In genomic region chr4:2136736-2137135, GRCh38 we compare ENCODE assay signal across 26 cellular contexts.
"Had no signal": no experiment of that assay in that cellular context is flagged by ENCODE, and none has a peak within 500 bp of the region (broad histone marks: within the 10 kb centered on the region; RNA-seq: fewer than 3 reads in every experiment).

No MANE protein-coding gene starts in this region.

- H3K4me3 ChIP-seq: cardiac muscle cell, gastroesophageal sphincter, ovary, psoas muscle, smooth muscle cell, suprapubic skin, tibial artery, upper lobe of right lung had no signal

- ATAC-seq: activated CD8-positive, alpha-beta memory T cell treated with anti-CD3 and anti-CD28 coated beads, Interleukin-2, amount 10 ng/mL, durations not matched to agents 7 days and 5 days; activated CD8-positive, alpha-beta T cell treated with anti-CD3 and anti-CD28 coated beads, Interleukin-2, amount 10 ng/mL, durations not matched to agents 7 days and 5 days; gastroesophageal sphincter; naive thymus-derived CD4-positive, alpha-beta T cell; psoas muscle; stimulated activated naive B cell treated with anti-CD40 and anti-IgM and Interleukin-4, amounts not matched to agents 10 μg/mL and 1 μg/mL and 100 μg/mL, for 72 hours; T-helper 17 cell; upper lobe of right lung; WTC11 had no signal

- FAIRE-seq: endothelial cell of umbilical vein, keratinocyte had no signal

- H3K27ac ChIP-seq: cardiac muscle cell, gastroesophageal sphincter, ovary, psoas muscle, suprapubic skin, tibial artery, upper lobe of right lung had no signal

- H3K4me2 ChIP-seq: smooth muscle cell had no signal

- H3K4me1 ChIP-seq: gastroesophageal sphincter, suprapubic skin, tibial artery, upper lobe of right lung had no signal

- H3K9me3 ChIP-seq: ovary, psoas muscle had no signal

- H3K36me3 ChIP-seq: cardiac muscle cell, gastroesophageal sphincter, ovary, suprapubic skin, tibial artery, upper lobe of right lung had no signal

- H3K27me3 ChIP-seq: cardiac muscle cell, gastroesophageal sphincter, ovary, suprapubic skin, tibial artery, upper lobe of right lung had no signal

- DNase-seq: activated CD4-positive, alpha-beta T cell treated with anti-CD3 and anti-CD28 coated beads for 1 hour; activated CD4-positive, alpha-beta T cell treated with anti-CD3 and anti-CD28 coated beads, Interleukin-2, amount 50 U/mL, for 1 hour; activated CD8-positive, alpha-beta memory T cell treated with anti-CD3 and anti-CD28 coated beads, Interleukin-2, amount 10 ng/mL, durations not matched to agents 7 days and 5 days; activated CD8-positive, alpha-beta T cell treated with anti-CD3 and anti-CD28 coated beads, Interleukin-2, amount 10 ng/mL, durations not matched to agents 7 days and 5 days; activated naive CD4-positive, alpha-beta T cell treated with Interleukin-2 at 50 U/mL for 16 hours; activated T-cell treated with anti-CD3 and anti-CD28 coated beads, Interleukin-2, amount 50 U/mL, for 48 hours; anterior cingulate cortex; cortex of kidney; hippocampal formation; naive thymus-derived CD4-positive, alpha-beta T cell; ovary; psoas muscle; stimulated activated CD4-positive, alpha-beta T cell treated with anti-CD3 and anti-CD28 coated beads, Interleukin-15, amount 100 ng/mL, for 24 hours; stimulated activated CD4-positive, alpha-beta T cell treated with anti-CD3 and anti-CD28 coated beads, Interleukin-2, amount 100 ng/mL, for 24 hours; stimulated activated naive B cell treated with anti-CD40 and anti-IgM and Interleukin-4, amounts not matched to agents 10 μg/mL and 1 μg/mL and 100 μg/mL, for 72 hours; T-helper 17 cell; T1000; tibial artery; upper lobe of right lung had no signal
